Comparison of ENCODE assay signal across 8 cellular contexts in genomic region chr10:95183451-95184230, GRCh38. TPM values are rescaled to one million over a fixed set of nuclear protein-coding genes. Genes with fewer than 3 reads are reported as not detected.
DNase-seq lines count a peak whose midpoint lies in the region; ATAC-seq and TF ChIP-seq lines count a peak whose summit lies in the region.

No MANE protein-coding gene starts in this region.

- peak overlapping the region; percentile 92 for H4K8ac ChIP-seq in neuronal stem cell (ENCODE audit: low read depth, low read length)

- H2BK12ac ChIP-seq in neuronal stem cell (ENCODE audit: low read length): peak overlapping the region; percentile 41

- H3K9me3 ChIP-seq in HUES64 (ENCODE audit: insufficient read depth, low read depth, low read length) (no peaks in the 10 kb centered on the region), neuronal stem cell (replicated peaks in 1 of 2; ENCODE audit: control insufficient read depth in 2 of 2, insufficient read depth in 1 of 2, low read depth in 1 of 2, low read length in 2 of 2) (no peaks in the 10 kb centered on the region), suprapubic skin (no peaks in the 10 kb centered on the region)

- peak overlapping the region; percentile 85 for H3K23ac ChIP-seq in neuronal stem cell (ENCODE audit: low read depth, low read length, poor library complexity)

- H3K4me3 ChIP-seq in HUES64 (ENCODE audit: low read length) (peak overlapping the region; percentile 74), neuronal stem cell (ENCODE audit: low read length in 2 of 2) (peak overlapping the region; percentile 56 to 84), suprapubic skin (peak overlapping the region; percentile 67)

- TF ChIP-seq EP300 in suprapubic skin (IDR thresholded peaks at IDR 0.05): no peak

- H3K27ac ChIP-seq in HUES64 (ENCODE audit: low read depth, low read length) (peak overlapping the region; percentile 84), RWPE1 (0 out of 2 replicates have a peak overlapping the region, but pooled peaks have one; percentile 13), neuronal stem cell (replicated peaks; ENCODE audit: low read length) (no peak overlapping the region), suprapubic skin (peak overlapping the region; percentile 64)

- H3K36me3 ChIP-seq in HUES64 (ENCODE audit: insufficient read depth, low read length) (no peaks in the 10 kb centered on the region), neuronal stem cell (replicated peaks in 1 of 2; ENCODE audit: control insufficient read depth in 2 of 2, insufficient read depth in 2 of 2, low read length in 2 of 2) (no peaks in the 10 kb centered on the region), suprapubic skin (no peaks in the 10 kb centered on the region)

- 10% methylated on average over 80 of the region's 80 CpGs for WGBS in HUES64
- no CpG with 5 or more reads among the region's 80 CpGs for WGBS in neuronal stem cell (ENCODE audit: extremely low coverage in 2 of 2, insufficient read length in 2 of 2, insufficient replicate concordance in 1 of 2), 2 donors
- 10% methylated on average over 30 of the region's 80 CpGs for WGBS in suprapubic skin

- H2AK5ac ChIP-seq in neuronal stem cell (ENCODE audit: low read depth, low read length): no peak overlapping the region

- H3K9ac ChIP-seq in HUES64 (ENCODE audit: low read depth, low read length): peak overlapping the region; percentile 92
- H3K9ac ChIP-seq in neuronal stem cell (ENCODE audit: low read depth, low read length, poor library complexity): peak overlapping the region; percentile 88

- H4K91ac ChIP-seq in neuronal stem cell (ENCODE audit: low read depth, low read length, poor library complexity): no peak overlapping the region

- H3K79me1 ChIP-seq in neuronal stem cell (ENCODE audit: low read depth, low read length): no peaks in the 10 kb centered on the region

- H3K4ac ChIP-seq in neuronal stem cell (ENCODE audit: low read length): no peak overlapping the region

- H3K18ac ChIP-seq in neuronal stem cell (ENCODE audit: low read length): peak overlapping the region; percentile 93

- POLR2A ChIA-PET in RWPE1 (lab: Yijun Ruan, JAX; ENCODE audit: low non-redundant PET): no interaction called here

- peak overlapping the region; percentile 48 for H2BK5ac ChIP-seq in neuronal stem cell (ENCODE audit: low read length)

- peak overlapping the region; percentile 83 for H3K4me2 ChIP-seq in neuronal stem cell (ENCODE audit: insufficient read depth, low read length, poor library complexity, severe bottlenecking)

- no peak for TF ChIP-seq POLR2A in suprapubic skin (IDR thresholded peaks at IDR 0.05)

- CTCF ChIA-PET in RWPE1 (lab: Yijun Ruan, JAX): interaction anchor here (0.6 to 2.2 kb wide), 20 partner anchors 20 to 741 kb away, joined by 3 to 14 read pairs (median 3); partner anchors contain the start of gene TCTN3

- no peak overlapping the region for H2BK15ac ChIP-seq in neuronal stem cell (ENCODE audit: low read length)

- H3K4me1 ChIP-seq in HUES64 (ENCODE audit: insufficient read depth, low read length) (peaks cover 7% of the 10 kb centered on the region), neuronal stem cell (ENCODE audit: control insufficient read depth in 2 of 2, insufficient read depth in 1 of 2, low read depth in 1 of 2, low read length in 2 of 2) (no peaks in the 10 kb centered on the region), suprapubic skin (peaks cover 11% of the 10 kb centered on the region)

- H2BK120ac ChIP-seq in neuronal stem cell (ENCODE audit: low read depth, low read length): no peak overlapping the region

- peak overlapping the region; percentile 96 for H2AFZ ChIP-seq in neuronal stem cell (ENCODE audit: low read length)

- peak; percentile 97 for ATAC-seq in GM21526 (IDR thresholded peaks at IDR 0.05; ENCODE audit: low FRiP score, unreplicated experiment)

- peak; percentile 79 for DNase-seq in DMS53 treated with DMSO at 0.1 percent for 48 hours (lab: John Stamatoyannopoulos, UW; ENCODE audit: unreplicated experiment)
- DNase-seq in RWPE1 (ENCODE audit: low spot score): peak; percentile 89
- peak; percentile 34 for DNase-seq in activated gamma-delta T cell (lab: John Stamatoyannopoulos, UW)
- peak; percentile 57 for DNase-seq in foreskin melanocyte
- peak; percentile 85 for DNase-seq in neuronal stem cell (ENCODE audit: low spot score)
- DNase-seq in suprapubic skin (ENCODE audit: low spot score in 2 of 2): peak in 1 of 2 donors; percentile 82

- peak; percentile 96 for TF ChIP-seq CTCF in RWPE1 (conservative IDR thresholded peaks at IDR 0.05; ENCODE audit: low read depth)
- peak; percentile 45 to 95 for TF ChIP-seq CTCF in suprapubic skin (IDR thresholded peaks at IDR 0.05)

- H3K27me3 ChIP-seq in HUES64 (ENCODE audit: insufficient read depth, low read length): no peaks in the 10 kb centered on the region
- peaks cover 0 to 18% (median 0%) of the 10 kb centered on the region in 3 experiments for H3K27me3 ChIP-seq in neuronal stem cell (ENCODE audit: control insufficient read depth in 3 of 3, insufficient read depth in 3 of 3, low read depth in 1 of 3, low read length in 3 of 3)
- no peaks in the 10 kb centered on the region for H3K27me3 ChIP-seq in suprapubic skin

- peak overlapping the region; percentile 71 for H3K14ac ChIP-seq in neuronal stem cell (ENCODE audit: low read length)

RNA-seq across cellular contexts. Expression of gene ACSM6, which starts 10.4 kb away (rescaled TPM):
- not detected for polyA plus RNA-seq in HUES64 (2013, experiment 1 of 2)
- polyA plus RNA-seq in HUES64 (2013, experiment 2 of 2): not detected
- polyA plus RNA-seq in neuronal stem cell (2013, experiment 1 of 2): 0.03 TPM
- polyA plus RNA-seq in neuronal stem cell (2013, experiment 2 of 2): not detected
- 1 to 10 TPM; 1.1 to 5.5 (median 3.0) TPM for total RNA-seq in suprapubic skin
